ENCODE assay signal across 35 cellular contexts in genomic region chr6:12394170-12394569, GRCh38.
"Had no signal": no experiment of that assay in that cellular context is flagged by ENCODE, and none has a peak within 500 bp of the region (broad histone marks: within the 10 kb centered on the region; RNA-seq: fewer than 3 reads in every experiment).

No MANE protein-coding gene starts in this region.

- H3K4me3 ChIP-seq: body of pancreas, breast epithelium had no signal

- H3K9me3 Mint-ChIP-seq: activated CD4-positive, alpha-beta memory T cell treated with anti-CD3 and anti-CD28 coated beads, Interleukin-2, amount 10 ng/mL, durations not matched to agents 7 days and 5 days; activated CD4-positive, alpha-beta T cell treated with anti-CD3 and anti-CD28 coated beads, Interleukin-2, amount 10 ng/mL, durations not matched to agents 7 days and 5 days; activated naive CD4-positive, alpha-beta T cell treated with anti-CD3 and anti-CD28 coated beads, Interleukin-2, amount 10 ng/mL, durations not matched to agents 7 days and 5 days; activated naive CD4-positive, alpha-beta T cell treated with anti-CD3 and anti-CD28 coated beads, Interleukin-2, amount 50 U/mL, for 24 hours; activated naive CD8-positive, alpha-beta T cell treated with anti-CD3 and anti-CD28 coated beads, Interleukin-2, amount 10 ng/mL, durations not matched to agents 7 days and 5 days; activated T-cell treated with anti-CD3 and anti-CD28 coated beads, Interleukin-2, amount 50 U/mL, for 24 hours; activated T-helper 2 cell treated with anti-CD3 and anti-CD28 coated beads, Interferon-gamma antibody, Interleukin-2, Interleukin-4, amounts not matched to agents 10 μg/mL and 5 μg/mL and 100 μg/mL, durations not matched to agents 14 hours and 24 hours and 36 hours; T-helper 1 cell treated with Interleukin-12 subunit alpha and Interleukin-12 subunit beta and Interleukin-4 antibody, amounts not matched to agents 30 μg/mL and 1 μg/mL, for 36 hours; T-helper 2 cell treated with Interferon-gamma antibody and Interleukin-4, amounts not matched to agents 5 μg/mL and 100 μg/mL, for 36 hours had no signal

- H3K27me3 Mint-ChIP-seq: activated CD4-positive, alpha-beta memory T cell treated with anti-CD3 and anti-CD28 coated beads, Interleukin-2, amount 10 ng/mL, durations not matched to agents 7 days and 5 days had no signal

- H3K36me3 Mint-ChIP-seq: activated CD8-positive, alpha-beta memory T cell treated with anti-CD3 and anti-CD28 coated beads, Interleukin-2, amount 10 ng/mL, durations not matched to agents 7 days and 5 days; activated naive CD4-positive, alpha-beta T cell treated with anti-CD3 and anti-CD28 coated beads, Interleukin-2, amount 10 ng/mL, durations not matched to agents 7 days and 5 days; activated naive CD4-positive, alpha-beta T cell treated with anti-CD3 and anti-CD28 coated beads, Interleukin-2, amount 50 U/mL, for 24 hours; activated naive CD8-positive, alpha-beta T cell; activated naive CD8-positive, alpha-beta T cell treated with anti-CD3 and anti-CD28 coated beads, Interleukin-2, amount 10 ng/mL, durations not matched to agents 7 days and 5 days had no signal

- H3K36me3 ChIP-seq: brain microvascular endothelial cell, breast epithelium had no signal

- H3K4me3 Mint-ChIP-seq: activated B cell treated with CpG ODN at 0.5 μM for 24 hours; activated CD4-positive, alpha-beta memory T cell treated with anti-CD3 and anti-CD28 coated beads, Interleukin-2, amount 10 ng/mL, durations not matched to agents 7 days and 5 days; activated CD4-positive, alpha-beta T cell treated with anti-CD3 and anti-CD28 coated beads, Interleukin-2, amount 10 ng/mL, durations not matched to agents 7 days and 5 days; activated CD8-positive, alpha-beta memory T cell treated with anti-CD3 and anti-CD28 coated beads, Interleukin-2, amount 10 ng/mL, durations not matched to agents 7 days and 5 days; activated CD8-positive, alpha-beta T cell treated with anti-CD3 and anti-CD28 coated beads, Interleukin-2, amount 10 ng/mL, durations not matched to agents 7 days and 5 days; activated naive CD4-positive, alpha-beta T cell treated with anti-CD3 and anti-CD28 coated beads, Interleukin-2, amount 10 ng/mL, durations not matched to agents 7 days and 5 days; activated naive CD4-positive, alpha-beta T cell treated with anti-CD3 and anti-CD28 coated beads, Interleukin-2, amount 50 U/mL, for 24 hours; activated naive CD8-positive, alpha-beta T cell; activated naive CD8-positive, alpha-beta T cell treated with anti-CD3 and anti-CD28 coated beads, Interleukin-2, amount 10 ng/mL, durations not matched to agents 7 days and 5 days; activated naive CD8-positive, alpha-beta T cell treated with anti-CD3 and anti-CD28 coated beads, Interleukin-2, amount 50 U/mL, for 24 hours; activated T-cell treated with anti-CD3 and anti-CD28 coated beads, Interleukin-2, amount 50 U/mL, for 24 hours; T-helper 1 cell treated with Interleukin-12 subunit alpha and Interleukin-12 subunit beta and Interleukin-4 antibody, amounts not matched to agents 30 μg/mL and 1 μg/mL, for 36 hours; T-helper 2 cell treated with Interferon-gamma antibody and Interleukin-4, amounts not matched to agents 5 μg/mL and 100 μg/mL, for 36 hours had no signal

- H3K27ac ChIP-seq: brain microvascular endothelial cell, breast epithelium, VCaP had no signal

- H3K27ac Mint-ChIP-seq: activated B cell treated with CpG ODN at 0.5 μM for 24 hours; activated CD4-positive, alpha-beta memory T cell treated with anti-CD3 and anti-CD28 coated beads, Interleukin-2, amount 10 ng/mL, durations not matched to agents 7 days and 5 days; activated CD4-positive, alpha-beta T cell treated with anti-CD3 and anti-CD28 coated beads, Interleukin-2, amount 10 ng/mL, durations not matched to agents 7 days and 5 days; activated CD8-positive, alpha-beta memory T cell treated with anti-CD3 and anti-CD28 coated beads, Interleukin-2, amount 10 ng/mL, durations not matched to agents 7 days and 5 days; activated CD8-positive, alpha-beta T cell treated with anti-CD3 and anti-CD28 coated beads, Interleukin-2, amount 10 ng/mL, durations not matched to agents 7 days and 5 days; activated naive CD4-positive, alpha-beta T cell treated with anti-CD3 and anti-CD28 coated beads, Interleukin-2, amount 10 ng/mL, durations not matched to agents 7 days and 5 days; activated naive CD4-positive, alpha-beta T cell treated with anti-CD3 and anti-CD28 coated beads, Interleukin-2, amount 50 U/mL, for 24 hours; activated naive CD8-positive, alpha-beta T cell; activated naive CD8-positive, alpha-beta T cell treated with anti-CD3 and anti-CD28 coated beads, Interleukin-2, amount 10 ng/mL, durations not matched to agents 7 days and 5 days; activated naive CD8-positive, alpha-beta T cell treated with anti-CD3 and anti-CD28 coated beads, Interleukin-2, amount 50 U/mL, for 24 hours; activated T-cell treated with anti-CD3 and anti-CD28 coated beads, Interleukin-2, amount 50 U/mL, for 24 hours; activated T-helper 2 cell treated with anti-CD3 and anti-CD28 coated beads, Interferon-gamma antibody, Interleukin-2, Interleukin-4, amounts not matched to agents 10 μg/mL and 5 μg/mL and 100 μg/mL, durations not matched to agents 14 hours and 24 hours and 36 hours; T-helper 1 cell treated with Interleukin-12 subunit alpha and Interleukin-12 subunit beta and Interleukin-4 antibody, amounts not matched to agents 30 μg/mL and 1 μg/mL, for 36 hours; T-helper 2 cell treated with Interferon-gamma antibody and Interleukin-4, amounts not matched to agents 5 μg/mL and 100 μg/mL, for 36 hours had no signal

- FAIRE-seq: astrocyte, TTC549 had no signal

- DNase-seq: activated B cell treated with CpG ODN at 0.5 μM for 24 hours; activated CD4-positive, alpha-beta memory T cell treated with anti-CD3 and anti-CD28 coated beads, Interleukin-2, amount 10 ng/mL, durations not matched to agents 7 days and 5 days; activated CD4-positive, alpha-beta T cell treated with anti-CD3 and anti-CD28 coated beads for 48 hours; activated CD4-positive, alpha-beta T cell treated with anti-CD3 and anti-CD28 coated beads, Interleukin-2, amount 10 ng/mL, durations not matched to agents 7 days and 5 days; activated CD4-positive, alpha-beta T cell treated with anti-CD3 and anti-CD28 coated beads, Interleukin-2, amount 50 U/mL, for 48 hours; activated CD4-positive, CD25-positive, alpha-beta regulatory T cell treated with anti-CD3 and anti-CD28 coated beads, Interleukin-2, amount 50 U/mL, for 72 hours; activated CD8-positive, alpha-beta memory T cell treated with anti-CD3 and anti-CD28 coated beads for 24 hours; activated CD8-positive, alpha-beta memory T cell treated with anti-CD3 and anti-CD28 coated beads, Interleukin-2, amount 10 ng/mL, durations not matched to agents 7 days and 5 days; activated CD8-positive, alpha-beta memory T cell treated with anti-CD3 and anti-CD28 coated beads, Interleukin-2, amount 50 U/mL, for 48 hours; activated CD8-positive, alpha-beta T cell treated with anti-CD3 and anti-CD28 coated beads, Interleukin-2, amount 10 ng/mL, durations not matched to agents 7 days and 5 days; activated effector memory CD4-positive, alpha-beta T cell treated with Interleukin-2 at 50 U/mL for 16 hours; activated gamma-delta T cell; activated naive CD4-positive, alpha-beta T cell treated with anti-CD3 and anti-CD28 coated beads, Interleukin-2, amount 10 ng/mL, durations not matched to agents 7 days and 5 days; activated naive CD4-positive, alpha-beta T cell treated with Interleukin-2 at 50 U/mL for 16 hours; activated naive CD8-positive, alpha-beta T cell treated with anti-CD3 and anti-CD28 coated beads, Interleukin-2, amount 10 ng/mL, durations not matched to agents 7 days and 5 days; activated naive CD8-positive, alpha-beta T cell treated with anti-CD3 and anti-CD28 coated beads, Interleukin-2, amount 50 U/mL, for 24 hours; activated T-cell treated with anti-CD3 and anti-CD28 coated beads, Interleukin-2, amount 50 U/mL, for 24 hours; activated T-cell treated with anti-CD3 and anti-CD28 coated beads, Interleukin-2, amount 50 U/mL, for 48 hours; amygdala; anterior cingulate cortex; body of pancreas; brain microvascular endothelial cell; central memory CD4-positive, alpha-beta T cell; T-helper 1 cell; T-helper 2 cell; T-helper 9 cell had no signal

- H3K4me1 Mint-ChIP-seq: activated B cell treated with CpG ODN at 0.5 μM for 24 hours; activated CD4-positive, alpha-beta memory T cell treated with anti-CD3 and anti-CD28 coated beads, Interleukin-2, amount 10 ng/mL, durations not matched to agents 7 days and 5 days; activated CD4-positive, alpha-beta T cell treated with anti-CD3 and anti-CD28 coated beads, Interleukin-2, amount 10 ng/mL, durations not matched to agents 7 days and 5 days; activated CD8-positive, alpha-beta memory T cell treated with anti-CD3 and anti-CD28 coated beads, Interleukin-2, amount 10 ng/mL, durations not matched to agents 7 days and 5 days; activated naive CD4-positive, alpha-beta T cell treated with anti-CD3 and anti-CD28 coated beads, Interleukin-2, amount 10 ng/mL, durations not matched to agents 7 days and 5 days; activated naive CD4-positive, alpha-beta T cell treated with anti-CD3 and anti-CD28 coated beads, Interleukin-2, amount 50 U/mL, for 24 hours; activated naive CD8-positive, alpha-beta T cell treated with anti-CD3 and anti-CD28 coated beads, Interleukin-2, amount 10 ng/mL, durations not matched to agents 7 days and 5 days; activated naive CD8-positive, alpha-beta T cell treated with anti-CD3 and anti-CD28 coated beads, Interleukin-2, amount 50 U/mL, for 24 hours had no signal

- H3K27me3 ChIP-seq: body of pancreas, brain microvascular endothelial cell, breast epithelium had no signal

- ATAC-seq: activated CD8-positive, alpha-beta memory T cell treated with anti-CD3 and anti-CD28 coated beads, Interleukin-2, amount 10 ng/mL, durations not matched to agents 7 days and 5 days; activated CD8-positive, alpha-beta T cell treated with anti-CD3 and anti-CD28 coated beads, Interleukin-2, amount 10 ng/mL, durations not matched to agents 7 days and 5 days; activated naive CD8-positive, alpha-beta T cell treated with anti-CD3 and anti-CD28 coated beads, Interleukin-2, amount 50 U/mL, for 24 hours; body of pancreas had no signal

- H3K9me3 ChIP-seq: body of pancreas, breast epithelium had no signal

- H3K4me1 ChIP-seq: breast epithelium had no signal
